Comparison of ENCODE assay signal across 22 cellular contexts in the genomic region with DNA sequence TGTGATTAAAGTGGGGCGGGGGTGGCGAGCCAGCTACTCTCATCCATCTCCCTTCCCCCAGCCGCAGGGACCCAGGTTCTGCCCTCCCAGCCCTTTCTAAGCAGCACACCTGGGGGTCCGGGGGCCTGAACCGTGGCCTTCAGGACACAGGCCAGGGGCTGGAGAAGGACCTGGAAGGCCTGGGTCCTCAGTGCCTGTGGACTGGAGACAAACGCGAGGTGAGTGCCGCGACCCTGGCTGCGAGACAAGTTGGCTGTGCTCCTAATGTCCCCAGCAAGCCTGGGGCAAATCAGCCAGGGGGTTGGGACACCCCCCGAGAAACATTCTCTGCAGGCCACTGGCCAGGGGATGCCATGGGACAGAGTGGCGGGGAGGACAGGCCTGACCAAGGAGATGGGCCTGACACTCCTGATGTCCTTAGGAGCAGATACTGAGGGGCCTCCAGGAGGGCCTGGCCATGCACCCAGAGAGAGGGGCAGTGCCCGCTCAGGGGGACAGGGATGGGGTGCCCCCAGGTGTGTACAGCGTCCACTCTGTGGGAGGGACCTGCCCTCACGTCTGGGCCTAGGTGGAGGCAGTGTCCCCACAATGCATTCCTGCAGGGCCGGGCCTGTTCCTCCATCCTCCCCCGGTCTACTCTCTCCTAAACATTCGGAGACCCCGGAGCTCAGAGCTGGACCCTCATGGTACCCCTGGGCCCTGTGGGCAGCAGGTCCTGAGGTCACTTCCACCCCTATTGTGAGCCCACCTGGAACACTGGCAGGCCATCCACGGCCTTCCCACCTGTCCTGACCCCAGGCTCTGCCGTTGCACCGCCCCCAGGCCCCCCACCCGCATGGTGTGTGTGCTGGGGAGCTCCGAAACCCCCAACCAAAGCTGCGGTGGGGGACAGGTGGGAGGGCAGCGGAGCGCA. TPM values are rescaled to one million over a fixed set of nuclear protein-coding genes. Genes with fewer than 3 reads are reported as not detected.
DNase-seq lines count a peak whose midpoint lies in the region; ATAC-seq, FAIRE-seq and TF ChIP-seq lines count a peak whose summit lies in the region.
"Had no signal": no experiment of that assay in that cellular context is flagged by ENCODE, and none has a peak within 500 bp of the region (broad histone marks: within the 10 kb centered on the region; RNA-seq: fewer than 3 reads in every experiment).

No MANE protein-coding gene starts in this region.

- H3K27ac ChIP-seq in coronary artery = no peak overlapping the region
- H3K27ac ChIP-seq: neutrophil, prostate gland, stomach, thyroid gland, VCaP had no signal

- no peak overlapping the region for H3K27ac Mint-ChIP-seq in natural killer cell treated with Interleukin-12 subunit alpha and Interleukin-12 subunit beta and Interleukin-15 and Interleukin-18, amount 100 ng/mL, for 72 hours
- H3K27ac Mint-ChIP-seq in natural killer cell = no peak overlapping the region

- intact Hi-C loops in natural killer cell (cut with micrococcal nuclease) = no loop called here
- intact Hi-C loops in mucosa of descending colon (cut with DNase I, micrococcal nuclease) = no loop called here

- H3K9me3 ChIP-seq in mucosa of descending colon (no peaks in the 10 kb centered on the region), BE2C (no peaks in the 10 kb centered on the region)
- H3K9me3 ChIP-seq: neutrophil, prostate gland, stomach, thyroid gland had no signal

- no peaks in the 10 kb centered on the region for H3K36me3 Mint-ChIP-seq in natural killer cell treated with Interleukin-12 subunit alpha and Interleukin-12 subunit beta and Interleukin-15 and Interleukin-18, amount 100 ng/mL, for 72 hours
- no peaks in the 10 kb centered on the region for H3K36me3 Mint-ChIP-seq in natural killer cell

- H3K27me3 ChIP-seq in BE2C = no peaks in the 10 kb centered on the region
- H3K27me3 ChIP-seq: neutrophil, stomach, thyroid gland had no signal

- DNase-seq in natural killer cell treated with Interleukin-12 subunit alpha and Interleukin-12 subunit beta and Interleukin-15 and Interleukin-18, amount 100 ng/mL, for 72 hours (ENCODE audit: low spot score) = peak; percentile 57
- DNase-seq in natural killer cell (no peak), coronary artery (ENCODE audit: low spot score) (peak; percentile 60), mucosa of descending colon (peak in 2 of 3 donors; percentile 21 to 46), urothelium cell line (ENCODE audit: low spot score) (no peak), BE2C (no peak), GM13976 (ENCODE audit: low spot score) (no peak)
- DNase-seq: activated CD4-positive, alpha-beta T cell treated with anti-CD3 and anti-CD28 coated beads for 4 hours; activated CD8-positive, alpha-beta memory T cell treated with anti-CD3 and anti-CD28 coated beads for 24 hours; COR-L47; NCI-H146; NCI-H446; stomach; T-helper 9 cell; thyroid gland had no signal

- H3K4me3 Mint-ChIP-seq in natural killer cell treated with Interleukin-12 subunit alpha and Interleukin-12 subunit beta and Interleukin-15 and Interleukin-18, amount 100 ng/mL, for 72 hours = no peak overlapping the region
- no peak overlapping the region for H3K4me3 Mint-ChIP-seq in natural killer cell

- in situ Hi-C loops in GM13976 (cut with MboI; ENCODE audit: low sequenced_read_pairs, unreplicated experiment) = no loop called here

- H3K4me1 ChIP-seq in mucosa of descending colon (ENCODE audit: low read depth) (no peaks in the 10 kb centered on the region), BE2C (no peaks in the 10 kb centered on the region)
- H3K4me1 ChIP-seq: prostate gland, stomach, thyroid gland had no signal

- peak; percentile 90 for FAIRE-seq in urothelium cell line (lab: Jason Lieb, UNC)
- FAIRE-seq: H1, HepG2, keratinocyte had no signal

- no peak for ATAC-seq in natural killer cell treated with Interleukin-12 subunit alpha and Interleukin-12 subunit beta and Interleukin-15 and Interleukin-18, amount 100 ng/mL, for 72 hours
- ATAC-seq in natural killer cell (no peak), mucosa of descending colon (no peak), GM19351 (IDR thresholded peaks at IDR 0.05; ENCODE audit: unreplicated experiment) (no peak)
- ATAC-seq: HepG2 had no signal

- H3K36me3 ChIP-seq in mucosa of descending colon (ENCODE audit: low read depth) = no peaks in the 10 kb centered on the region
- peaks cover 71% of the 10 kb centered on the region for H3K36me3 ChIP-seq in BE2C

- H3K9me3 Mint-ChIP-seq in natural killer cell treated with Interleukin-12 subunit alpha and Interleukin-12 subunit beta and Interleukin-15 and Interleukin-18, amount 100 ng/mL, for 72 hours = no peaks in the 10 kb centered on the region
- no peaks in the 10 kb centered on the region for H3K9me3 Mint-ChIP-seq in natural killer cell

- TF ChIP-seq CTCF in natural killer cell (IDR thresholded peaks at IDR 0.05) (no peak), coronary artery (IDR thresholded peaks at IDR 0.05) (no peak), mucosa of descending colon (IDR thresholded peaks at IDR 0.05) (no peak), BE2C (IDR thresholded peaks at IDR 0.05; ENCODE audit: low read depth, low read length) (no peak), GM13976 (IDR thresholded peaks at IDR 0.05; ENCODE audit: borderline replicate concordance, control extremely low read depth, extremely low read depth, insufficient read depth, missing control alignments) (no peak)

- H3K4me3 ChIP-seq in coronary artery (no peak overlapping the region), mucosa of descending colon (no peak overlapping the region), BE2C (ENCODE audit: low read depth, low read length) (no peak overlapping the region)
- H3K4me3 ChIP-seq: prostate gland, stomach, thyroid gland had no signal

- H3K27me3 Mint-ChIP-seq in natural killer cell treated with Interleukin-12 subunit alpha and Interleukin-12 subunit beta and Interleukin-15 and Interleukin-18, amount 100 ng/mL, for 72 hours = no peaks in the 10 kb centered on the region
- no peaks in the 10 kb centered on the region for H3K27me3 Mint-ChIP-seq in natural killer cell (ENCODE audit: low read depth in 2 of 2)

- no peaks in the 10 kb centered on the region for H3K4me1 Mint-ChIP-seq in natural killer cell treated with Interleukin-12 subunit alpha and Interleukin-12 subunit beta and Interleukin-15 and Interleukin-18, amount 100 ng/mL, for 72 hours (ENCODE audit: low read depth in 2 of 2)
- no peaks in the 10 kb centered on the region for H3K4me1 Mint-ChIP-seq in natural killer cell

RNA-seq across cellular contexts. Expression of a gene that starts 13.1 kb away (rescaled TPM):
- total RNA-seq in natural killer cell treated with Interleukin-12 subunit alpha and Interleukin-12 subunit beta and Interleukin-15 and Interleukin-18, amount 100 ng/mL, for 72 hours = 10 to 100 TPM; 27.0 to 61.4 TPM
- total RNA-seq in natural killer cell (10 to 100 TPM; 24.9 to 26.7 (median 25.6) TPM), mucosa of descending colon (10 to 100 TPM; 20.7 to 27.9 (median 22.1) TPM)
- polyA plus RNA-seq in BE2C (2012; ENCODE audit: insufficient read depth, insufficient read length, low read depth) = 77.4 TPM

RNA-seq across cellular contexts. Expression of a gene that starts 16.5 kb away (rescaled TPM):
- 10 to 100 TPM; 11.6 to 17.7 TPM for total RNA-seq in natural killer cell treated with Interleukin-12 subunit alpha and Interleukin-12 subunit beta and Interleukin-15 and Interleukin-18, amount 100 ng/mL, for 72 hours
- total RNA-seq in natural killer cell = 10 to 100 TPM in 2 of 3 donors, 1 to 10 TPM in 1; 9.6 to 13.5 (median 11.3) TPM
- 10 to 100 TPM; 27.9 to 41.2 (median 35.9) TPM for total RNA-seq in mucosa of descending colon
- 4.5 TPM for polyA plus RNA-seq in BE2C (2012; ENCODE audit: insufficient read depth, insufficient read length, low read depth)

RNA-seq across cellular contexts. Expression of a gene that starts 22.7 kb away (rescaled TPM):
- 100 to 1,000 TPM in 1 of 2 donors, 10 to 100 TPM in 1; 89.8 to 153 TPM for total RNA-seq in natural killer cell treated with Interleukin-12 subunit alpha and Interleukin-12 subunit beta and Interleukin-15 and Interleukin-18, amount 100 ng/mL, for 72 hours
- total RNA-seq in natural killer cell (100 to 1,000 TPM; 140 to 191 (median 176) TPM), mucosa of descending colon (10 to 100 TPM; 31.7 to 95.0 (median 71.7) TPM)
- polyA plus RNA-seq in BE2C (2012; ENCODE audit: insufficient read depth, insufficient read length, low read depth) = 1.6 TPM

Comparison
In these comparisons a context has a peak if more than half of its experiments do, and no peak if none do; other contexts are left out.
1. DNase-seq: peak in natural killer cell treated with Interleukin-12 subunit alpha and Interleukin-12 subunit beta and Interleukin-15 and Interleukin-18, amount 100 ng/mL, for 72 hours (single experiment), coronary artery (single experiment) and mucosa of descending colon (2 of 3); none in natural killer cell (single experiment), urothelium cell line (single experiment), BE2C (single experiment) and GM13976 (single experiment).